ENCODE assay signal across 2 cellular contexts in genomic region chr16:22116095-22116700, GRCh38.
TF ChIP-seq lines count a peak whose summit lies in the region.

No MANE protein-coding gene starts in this region.

TF ChIP-seq in HepG2, 621 proteins besides CTCF, POLR2A, EP300 and RAD21 (continues in another document):
- TF ChIP-seq PLRG1 (conservative IDR thresholded peaks at IDR 0.05) (peak; percentile 76; the same call in 1 of the 2 replicates), ZNF282 (IDR thresholded peaks at IDR 0.05; ENCODE audit: partially characterized antibody) (peak; percentile 42), FOXA1 (IDR thresholded peaks at IDR 0.05) (0 out of 2 replicates have a peak, but pooled peaks have one; percentile 31), FOXA1 (CRISPR knock-in tag; IDR thresholded peaks at IDR 0.05) (no peak), ZNF17 (CRISPR knock-in tag; IDR thresholded peaks at IDR 0.05) (no peak), IKZF1 (IDR thresholded peaks at IDR 0.05) (peak; percentile 82; the same call in 1 of the 2 replicates), TRIM22 (IDR thresholded peaks at IDR 0.05) (0 out of 2 replicates have a peak, but pooled peaks have one; percentile 88), ZNF512 (CRISPR knock-in tag; IDR thresholded peaks at IDR 0.05) (peak; percentile 63; the same call in 1 of the 2 replicates), ZNF674 (CRISPR knock-in tag; IDR thresholded peaks at IDR 0.05; ENCODE audit: low read depth) (no peak), ARNT (IDR thresholded peaks at IDR 0.05) (0 out of 2 replicates have a peak, but pooled peaks have one; percentile 82), ZBTB34 (CRISPR knock-in tag; IDR thresholded peaks at IDR 0.05) (no peak), ZNF775 (CRISPR knock-in tag; IDR thresholded peaks at IDR 0.05; ENCODE audit: borderline replicate concordance) (no peak), ATF7 (IDR thresholded peaks at IDR 0.05) (peak; percentile 19; the same call in 1 of the 2 replicates), ATF7 (CRISPR knock-in tag; IDR thresholded peaks at IDR 0.05) (no peak), ATM (IDR thresholded peaks at IDR 0.05; ENCODE audit: borderline replicate concordance) (peak; percentile 90)

TF ChIP-seq in K562, 482 proteins besides CTCF, POLR2A, EP300 and RAD21:
- TF ChIP-seq ETV6 (IDR thresholded peaks at IDR 0.05; ENCODE audit: borderline replicate concordance in 1 of 2, low read depth in 2 of 2, low read length in 1 of 2) = no peak
- TF ChIP-seq ETV6 (CRISPR knock-in tag; IDR thresholded peaks at IDR 0.05; ENCODE audit: borderline replicate concordance) = no peak
- TF ChIP-seq ZBTB5 (IDR thresholded peaks at IDR 0.05) = peak; percentile 37; the same call in 1 of the 2 replicates
- TF ChIP-seq PHB2 (IDR thresholded peaks at IDR 0.05; ENCODE audit: low read depth) = 0 out of 2 replicates have a peak, but pooled peaks have one; percentile 19
- TF ChIP-seq ZBTB26 (CRISPR knock-in tag; IDR thresholded peaks at IDR 0.05) = 0 out of 2 replicates have a peak, but pooled peaks have one; percentile 15
- TF ChIP-seq BRF1 (IDR thresholded peaks at IDR 0.05; ENCODE audit: borderline replicate concordance, extremely low read depth, insufficient read length) = no peak
- peak; percentile 51 for TF ChIP-seq ARHGAP35 (IDR thresholded peaks at IDR 0.05; ENCODE audit: partially characterized antibody)
- TF ChIP-seq SP2 (IDR thresholded peaks at IDR 0.05; ENCODE audit: extremely low read depth, low read depth, low read length, poor library complexity, severe bottlenecking) = no peak
- no peak for TF ChIP-seq PCBP2 (IDR thresholded peaks at IDR 0.05; ENCODE audit: low read depth, low read length, poor library complexity, severe bottlenecking)
- TF ChIP-seq MAFG (tag; conservative IDR thresholded peaks at IDR 0.05) = no peak
- TF ChIP-seq ZNF134 (CRISPR knock-in tag; conservative IDR thresholded peaks at IDR 0.05) = no peak
- 0 out of 2 replicates have a peak, but pooled peaks have one; percentile 19 for TF ChIP-seq OTX1 (CRISPR knock-in tag; IDR thresholded peaks at IDR 0.05)
- TF ChIP-seq ZNF512 (tag; IDR thresholded peaks at IDR 0.05) = peak; percentile 98
- TF ChIP-seq ZBTB2 (IDR thresholded peaks at IDR 0.05) = peak; percentile 65; the same call in 1 of the 2 replicates
- no peak for TF ChIP-seq MITF (IDR thresholded peaks at IDR 0.05)
- 0 out of 2 replicates have a peak, but pooled peaks have one; percentile 29 for TF ChIP-seq THRAP3 (IDR thresholded peaks at IDR 0.05; ENCODE audit: borderline replicate concordance)
- no peak for TF ChIP-seq FIP1L1 (IDR thresholded peaks at IDR 0.05; ENCODE audit: low read depth, low read length, poor library complexity, severe bottlenecking)
